In the genomic region with DNA sequence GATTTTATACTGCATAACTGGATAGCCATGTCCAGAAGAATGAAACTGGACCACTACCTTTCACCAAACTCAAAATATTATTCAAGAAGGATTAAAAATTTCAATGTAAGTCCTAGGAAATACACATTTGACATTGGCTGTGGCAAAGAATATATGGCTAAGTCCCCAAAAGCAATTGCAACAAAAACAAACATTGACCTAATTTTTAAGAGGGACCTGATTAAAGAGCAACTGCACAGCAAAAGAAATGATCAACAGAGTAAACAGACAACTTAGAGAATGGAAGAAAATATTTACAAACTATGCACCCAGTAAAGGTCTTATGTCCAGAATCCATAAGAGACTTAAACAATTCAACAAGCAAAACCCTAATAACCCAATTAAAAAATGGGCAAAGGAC, we compare ENCODE assay signal across 34 cellular contexts.
"Had no signal": no experiment of that assay in that cellular context is flagged by ENCODE, and none has a peak within 500 bp of the region (broad histone marks: within the 10 kb centered on the region; RNA-seq: fewer than 3 reads in every experiment).

No MANE protein-coding gene starts in this region.

- DNase-seq: Karpas-422, Kasumi-1, MG63, MM.1S, MV-4-11, NCI-H1048, NCI-H1092, NCI-H1092 treated with DMSO at 0.1 percent for 48 hours, NCI-H1105, NCI-H1105 treated with DMSO at 0.1 percent for 48 hours, NCI-H1417, NCI-H1417 treated with DMSO at 0.1 percent for 48 hours, NCI-H1436, NCI-H1436 treated with DMSO at 0.1 percent for 48 hours, NCI-H146, NCI-H1694, NCI-H1694 treated with DMSO at 0.1 percent for 48 hours, NCI-H187, NCI-H187 treated with DMSO at 0.1 percent for 48 hours, NCI-H1930, NCI-H2029, NCI-H2029 treated with DMSO at 0.1 percent for 48 hours, NCI-H2081, NCI-H2081 treated with DMSO at 0.1 percent for 48 hours, NCI-H2107, NCI-H2171, NCI-H2171 treated with DMSO at 0.1 percent for 48 hours, NCI-H2227 treated with DMSO at 0.1 percent for 48 hours, NCI-H226, NCI-H345, NCI-H446, NCI-H446 treated with DMSO at 0.1 percent for 48 hours, NCI-H510A, NCI-H510A treated with DMSO at 0.1 percent for 48 hours had no signal

- H3K27me3 ChIP-seq: MG63 had no signal

- H3K36me3 ChIP-seq: MG63 had no signal

- H3K4me3 ChIP-seq: MG63 had no signal

- H3K9me3 ChIP-seq: MG63 had no signal
